1 cellular context compared by ENCODE assay signal in the genomic region with DNA sequence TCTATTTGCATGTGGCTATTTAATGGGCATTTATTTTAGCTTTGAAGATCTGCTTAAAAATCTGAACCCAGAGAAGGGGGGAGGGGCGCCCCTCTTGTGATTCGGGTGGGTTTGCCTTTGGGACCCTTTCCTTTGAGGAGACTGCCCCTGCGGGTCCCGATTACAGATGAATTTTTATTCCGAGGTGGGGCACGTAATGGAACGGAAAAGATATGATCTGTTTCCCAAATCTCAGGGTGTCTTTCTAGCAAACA.
TF ChIP-seq lines count a peak whose summit lies in the region.

No MANE protein-coding gene starts in this region.

TF ChIP-seq in GM23338, 12 proteins besides CTCF, POLR2A, EP300 and RAD21 (continued from another document):
- TF ChIP-seq, protein P1, sequence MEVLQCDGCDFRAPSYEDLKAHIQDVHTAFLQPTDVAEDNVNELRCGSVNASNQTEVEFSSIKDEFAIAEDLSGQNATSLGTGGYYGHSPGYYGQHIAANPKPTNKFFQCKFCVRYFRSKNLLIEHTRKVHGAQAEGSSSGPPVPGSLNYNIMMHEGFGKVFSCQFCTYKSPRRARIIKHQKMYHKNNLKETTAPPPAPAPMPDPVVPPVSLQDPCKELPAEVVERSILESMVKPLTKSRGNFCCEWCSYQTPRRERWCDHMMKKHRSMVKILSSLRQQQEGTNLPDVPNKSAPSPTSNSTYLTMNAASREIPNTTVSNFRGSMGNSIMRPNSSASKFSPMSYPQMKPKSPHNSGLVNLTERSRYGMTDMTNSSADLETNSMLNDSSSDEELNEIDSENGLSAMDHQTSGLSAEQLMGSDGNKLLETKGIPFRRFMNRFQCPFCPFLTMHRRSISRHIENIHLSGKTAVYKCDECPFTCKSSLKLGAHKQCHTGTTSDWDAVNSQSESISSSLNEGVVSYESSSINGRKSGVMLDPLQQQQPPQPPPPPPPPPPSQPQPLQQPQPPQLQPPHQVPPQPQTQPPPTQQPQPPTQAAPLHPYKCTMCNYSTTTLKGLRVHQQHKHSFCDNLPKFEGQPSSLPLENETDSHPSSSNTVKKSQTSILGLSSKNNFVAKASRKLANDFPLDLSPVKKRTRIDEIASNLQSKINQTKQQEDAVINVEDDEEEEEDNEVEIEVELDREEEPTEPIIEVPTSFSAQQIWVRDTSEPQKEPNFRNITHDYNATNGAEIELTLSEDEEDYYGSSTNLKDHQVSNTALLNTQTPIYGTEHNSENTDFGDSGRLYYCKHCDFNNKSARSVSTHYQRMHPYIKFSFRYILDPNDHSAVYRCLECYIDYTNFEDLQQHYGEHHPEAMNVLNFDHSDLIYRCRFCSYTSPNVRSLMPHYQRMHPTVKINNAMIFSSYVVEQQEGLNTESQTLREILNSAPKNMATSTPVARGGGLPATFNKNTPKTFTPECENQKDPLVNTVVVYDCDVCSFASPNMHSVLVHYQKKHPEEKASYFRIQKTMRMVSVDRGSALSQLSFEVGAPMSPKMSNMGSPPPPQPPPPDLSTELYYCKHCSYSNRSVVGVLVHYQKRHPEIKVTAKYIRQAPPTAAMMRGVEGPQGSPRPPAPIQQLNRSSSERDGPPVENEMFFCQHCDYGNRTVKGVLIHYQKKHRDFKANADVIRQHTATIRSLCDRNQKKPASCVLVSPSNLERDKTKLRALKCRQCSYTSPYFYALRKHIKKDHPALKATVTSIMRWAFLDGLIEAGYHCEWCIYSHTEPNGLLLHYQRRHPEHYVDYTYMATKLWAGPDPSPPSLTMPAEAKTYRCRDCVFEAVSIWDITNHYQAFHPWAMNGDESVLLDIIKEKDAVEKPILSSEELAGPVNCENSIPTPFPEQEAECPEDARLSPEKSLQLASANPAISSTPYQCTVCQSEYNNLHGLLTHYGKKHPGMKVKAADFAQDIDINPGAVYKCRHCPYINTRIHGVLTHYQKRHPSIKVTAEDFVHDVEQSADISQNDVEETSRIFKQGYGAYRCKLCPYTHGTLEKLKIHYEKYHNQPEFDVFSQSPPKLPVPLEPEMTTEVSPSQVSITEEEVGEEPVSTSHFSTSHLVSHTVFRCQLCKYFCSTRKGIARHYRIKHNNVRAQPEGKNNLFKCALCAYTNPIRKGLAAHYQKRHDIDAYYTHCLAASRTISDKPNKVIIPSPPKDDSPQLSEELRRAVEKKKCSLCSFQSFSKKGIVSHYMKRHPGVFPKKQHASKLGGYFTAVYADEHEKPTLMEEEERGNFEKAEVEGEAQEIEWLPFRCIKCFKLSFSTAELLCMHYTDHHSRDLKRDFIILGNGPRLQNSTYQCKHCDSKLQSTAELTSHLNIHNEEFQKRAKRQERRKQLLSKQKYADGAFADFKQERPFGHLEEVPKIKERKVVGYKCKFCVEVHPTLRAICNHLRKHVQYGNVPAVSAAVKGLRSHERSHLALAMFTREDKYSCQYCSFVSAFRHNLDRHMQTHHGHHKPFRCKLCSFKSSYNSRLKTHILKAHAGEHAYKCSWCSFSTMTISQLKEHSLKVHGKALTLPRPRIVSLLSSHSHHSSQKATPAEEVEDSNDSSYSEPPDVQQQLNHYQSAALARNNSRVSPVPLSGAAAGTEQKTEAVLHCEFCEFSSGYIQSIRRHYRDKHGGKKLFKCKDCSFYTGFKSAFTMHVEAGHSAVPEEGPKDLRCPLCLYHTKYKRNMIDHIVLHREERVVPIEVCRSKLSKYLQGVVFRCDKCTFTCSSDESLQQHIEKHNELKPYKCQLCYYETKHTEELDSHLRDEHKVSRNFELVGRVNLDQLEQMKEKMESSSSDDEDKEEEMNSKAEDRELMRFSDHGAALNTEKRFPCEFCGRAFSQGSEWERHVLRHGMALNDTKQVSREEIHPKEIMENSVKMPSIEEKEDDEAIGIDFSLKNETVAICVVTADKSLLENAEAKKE (CRISPR knock-in tag; IDR thresholded peaks at IDR 0.05) = no peak
